ENCODE assay signal across 8 cellular contexts in the genomic region with DNA sequence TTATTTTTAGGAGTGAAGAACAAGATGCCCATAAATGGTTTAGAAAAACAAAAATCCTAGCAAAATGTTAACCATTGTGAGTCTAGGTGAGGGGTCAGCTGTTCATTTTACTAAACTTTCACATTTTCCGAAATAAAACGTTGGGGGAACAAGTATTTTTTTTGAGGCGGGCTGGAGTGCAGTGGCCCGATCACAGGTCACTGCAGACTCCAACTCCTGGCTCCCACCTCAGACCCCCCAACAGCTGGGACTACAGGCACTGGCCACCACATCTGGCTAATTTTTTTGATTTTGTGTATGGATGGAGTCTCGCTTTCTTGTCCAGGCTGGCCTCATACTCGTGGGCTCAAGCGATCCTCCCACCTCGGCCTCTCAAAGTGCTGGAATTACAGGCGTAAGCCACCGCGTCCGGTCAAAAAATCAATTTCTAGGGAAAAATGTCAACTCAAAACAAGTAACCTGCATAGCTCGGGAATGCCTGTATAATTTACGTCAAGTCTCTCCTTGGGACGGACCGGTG. TPM values are rescaled to one million over a fixed set of nuclear protein-coding genes. Genes with fewer than 3 reads are reported as not detected.
A peak's percentile ranks its signal among the peaks of the same experiment; 100 is the strongest.
DNase-seq lines count a peak whose midpoint lies in the region; ATAC-seq, FAIRE-seq and TF ChIP-seq lines count a peak whose summit lies in the region.

No MANE protein-coding gene starts in this region.

- H3K4ac ChIP-seq in trophoblast cell (ENCODE audit: low read depth, low read length): no peak overlapping the region

- H3K27ac ChIP-seq in endothelial cell of umbilical vein (ENCODE audit: insufficient read depth, low read depth, low read length) (peak overlapping the region; percentile 99), trophoblast cell (ENCODE audit: low read depth, low read length) (peak overlapping the region; percentile 62)

- H3K14ac ChIP-seq in trophoblast cell (ENCODE audit: low read length): peak overlapping the region; percentile 62

- no peak for TF ChIP-seq POLR2A in endothelial cell of umbilical vein (IDR thresholded peaks at IDR 0.05; ENCODE audit: low read depth, low read length)

- H3K4me1 ChIP-seq in NT2/D1 (ENCODE audit: insufficient read depth, insufficient read length): no peaks in the 10 kb centered on the region
- H3K4me1 ChIP-seq in endothelial cell of umbilical vein (ENCODE audit: control insufficient read depth, extremely low read depth, insufficient read depth, low read length): peaks cover 15% of the 10 kb centered on the region
- H3K4me1 ChIP-seq in trophoblast cell (ENCODE audit: control insufficient read depth in 1 of 2, insufficient read depth in 2 of 2, low read length in 2 of 2): peaks cover 0 to 3% of the 10 kb centered on the region in 2 experiments

- peak; percentile 7 for ATAC-seq in GM21360 (IDR thresholded peaks at IDR 0.05; ENCODE audit: unreplicated experiment)
- no peak for ATAC-seq in HG02970 (IDR thresholded peaks at IDR 0.05; ENCODE audit: low FRiP score, unreplicated experiment)

- H3K9me3 ChIP-seq in NT2/D1 (ENCODE audit: insufficient read depth, low read length) (no peaks in the 10 kb centered on the region), endothelial cell of umbilical vein (replicated peaks; ENCODE audit: control insufficient read depth, insufficient read depth, low read length) (no peaks in the 10 kb centered on the region), trophoblast cell (ENCODE audit: insufficient read depth, low read depth, low read length) (no peaks in the 10 kb centered on the region)

- WGBS in trophoblast cell (ENCODE audit: extremely low coverage, insufficient coverage, insufficient read length): no CpG with 5 or more reads among the region's 16 CpGs

- no peak for DNase-seq in NT2/D1 (ENCODE audit: low read depth, low spot score)
- no peak for DNase-seq in endothelial cell of umbilical vein (ENCODE audit: low read depth, low spot score)
- DNase-seq in trophoblast cell: no peak
- DNase-seq in SK-N-DZ (ENCODE audit: low spot score): no peak
- DNase-seq in NCI-H1417 treated with DMSO at 0.1 percent for 48 hours (lab: John Stamatoyannopoulos, UW): no peak
- DNase-seq in NCI-H2029 treated with DMSO at 0.1 percent for 48 hours (lab: John Stamatoyannopoulos, UW): no peak

- H3K36me3 ChIP-seq in NT2/D1 (ENCODE audit: insufficient read depth, insufficient read length, low read length) (peaks cover 19% of the 10 kb centered on the region), endothelial cell of umbilical vein (ENCODE audit: control insufficient read depth in 2 of 2, extremely low read depth in 1 of 2, insufficient read depth in 2 of 2, low read length in 2 of 2) (no peaks in the 10 kb centered on the region), trophoblast cell (ENCODE audit: control insufficient read depth in 1 of 2, insufficient read depth in 2 of 2, low read length in 2 of 2) (peaks cover 7 to 9% of the 10 kb centered on the region in 2 experiments)

- H3K9me1 ChIP-seq in endothelial cell of umbilical vein (replicated peaks; ENCODE audit: control insufficient read depth, extremely low read depth, insufficient read depth, low read length): no peaks in the 10 kb centered on the region

- intact Hi-C loops in endothelial cell of umbilical vein (cut with micrococcal nuclease): loop anchor here (5.0 kb wide), 2 partner anchors 63 to 183 kb away; a partner anchor contains a TSS

- POLR2A ChIA-PET in endothelial cell of umbilical vein (lab: Charles Lee): interaction anchor here (0.7 to 1.3 kb wide), 3 partner anchors 13 to 183 kb away, joined by 3 to 8 read pairs (median 5); a partner anchor contains a TSS

- dilution Hi-C loops in endothelial cell of umbilical vein (cut with MboI; ENCODE audit: extremely low pct_ligation_motif_present, low sequenced_read_pairs): no loop called here

- H3K9ac ChIP-seq in NT2/D1 (ENCODE audit: insufficient read length, low read depth) (peak overlapping the region; percentile 89), endothelial cell of umbilical vein (replicated peaks; ENCODE audit: extremely low read depth, insufficient read depth, low read length) (peak overlapping the region; percentile 98), trophoblast cell (ENCODE audit: low read length) (peak overlapping the region; percentile 84)

- no peak for TF ChIP-seq CTCF in endothelial cell of umbilical vein (IDR thresholded peaks at IDR 0.05; ENCODE audit: extremely low read depth in 1 of 2, insufficient read depth in 1 of 2, low read depth in 1 of 2, low read length in 2 of 2)

- peak overlapping the region; percentile 14 for H2BK5ac ChIP-seq in trophoblast cell (ENCODE audit: low read depth, low read length, poor library complexity)

- H2BK12ac ChIP-seq in trophoblast cell (ENCODE audit: low read length): no peak overlapping the region

- no peak overlapping the region for H3K23ac ChIP-seq in trophoblast cell (ENCODE audit: low read length)

- no peak for FAIRE-seq in endothelial cell of umbilical vein (lab: Jason Lieb, UNC)

- H4K12ac ChIP-seq in trophoblast cell (ENCODE audit: low read depth, low read length): peak overlapping the region; percentile 57

- BruUV-seq in endothelial cell of umbilical vein (replicated peaks; lab: Mats Ljungman, UMichigan): TSS peak; percentile 94

- H4K91ac ChIP-seq in trophoblast cell (ENCODE audit: low read depth, low read length): peak overlapping the region; percentile 91

- no peaks in the 10 kb centered on the region for H4K20me1 ChIP-seq in endothelial cell of umbilical vein (replicated peaks; ENCODE audit: control insufficient read depth, extremely low read depth, insufficient read depth, low read length)

- peak overlapping the region; percentile 62 for H2BK120ac ChIP-seq in trophoblast cell (ENCODE audit: insufficient read depth, low read length, poor library complexity)

- H3K4me2 ChIP-seq in endothelial cell of umbilical vein (ENCODE audit: insufficient read depth, low read length) (peak overlapping the region; percentile 72), trophoblast cell (ENCODE audit: low read length) (peak overlapping the region; percentile 76)

- no peaks in the 10 kb centered on the region for H3K27me3 ChIP-seq in NT2/D1 (ENCODE audit: insufficient read depth, insufficient read length)
- H3K27me3 ChIP-seq in endothelial cell of umbilical vein (ENCODE audit: control insufficient read depth in 2 of 2, insufficient read depth in 2 of 2, low read length in 2 of 2): no peaks in the 10 kb centered on the region
- no peaks in the 10 kb centered on the region for H3K27me3 ChIP-seq in trophoblast cell (ENCODE audit: insufficient read depth, low read length)

- peaks cover 10% of the 10 kb centered on the region for H3K79me1 ChIP-seq in trophoblast cell (ENCODE audit: low read length)

- H3K79me2 ChIP-seq in endothelial cell of umbilical vein (ENCODE audit: control insufficient read depth, insufficient read depth, low read length) (peaks cover 26% of the 10 kb centered on the region), trophoblast cell (ENCODE audit: control insufficient read depth, insufficient read depth, low read length, poor library complexity) (peaks cover 9% of the 10 kb centered on the region)

- peak overlapping the region; percentile 24 for H2AK5ac ChIP-seq in trophoblast cell (ENCODE audit: low read length)

- CTCF ChIA-PET in endothelial cell of umbilical vein (lab: Charles Lee): interaction anchor here (1.1 kb wide), 1 partner anchor 10 kb away, joined by 3 read pairs; no protein-coding TSS in a partner anchor

- H3K18ac ChIP-seq in trophoblast cell (ENCODE audit: low read length): peak overlapping the region; percentile 47

- no peak overlapping the region for H2AFZ ChIP-seq in endothelial cell of umbilical vein (ENCODE audit: low read depth, low read length)
- no peak overlapping the region for H2AFZ ChIP-seq in trophoblast cell (ENCODE audit: insufficient read depth, low read length, poor library complexity)

- H3K4me3 ChIP-seq in NT2/D1 (ENCODE audit: insufficient read length, low read depth) (peak overlapping the region; percentile 66), endothelial cell of umbilical vein (replicated peaks in 1 of 3; ENCODE audit: insufficient read depth in 1 of 3, low read depth in 1 of 3, low read length in 3 of 3) (peak overlapping the region; percentile 34 to 64 (median 54)), trophoblast cell (ENCODE audit: low read depth, low read length) (peak overlapping the region; percentile 70)

- peak overlapping the region; percentile 90 for H4K8ac ChIP-seq in trophoblast cell (ENCODE audit: low read depth, low read length)

TF ChIP-seq in endothelial cell of umbilical vein, 7 proteins besides CTCF, POLR2A, EP300 and RAD21:
- TF ChIP-seq GATA2 (IDR thresholded peaks at IDR 0.05; ENCODE audit: insufficient read depth, insufficient read length, low read depth, low read length) (no peak), MYC (IDR thresholded peaks at IDR 0.05; ENCODE audit: low read depth, low read length) (no peak), POLR2AphosphoS5 (IDR thresholded peaks at IDR 0.05; ENCODE audit: insufficient read depth, low read depth, low read length) (no peak), EZH2 (IDR thresholded peaks at IDR 0.05; ENCODE audit: borderline replicate concordance, low read depth, low read length, severe bottlenecking) (no peak), FOS (IDR thresholded peaks at IDR 0.05; ENCODE audit: borderline replicate concordance, insufficient read depth, low read length) (no peak), JUN (IDR thresholded peaks at IDR 0.05; ENCODE audit: borderline replicate concordance, insufficient read depth, insufficient read length, low read depth) (no peak)
- TF ChIP-seq, protein P1, sequence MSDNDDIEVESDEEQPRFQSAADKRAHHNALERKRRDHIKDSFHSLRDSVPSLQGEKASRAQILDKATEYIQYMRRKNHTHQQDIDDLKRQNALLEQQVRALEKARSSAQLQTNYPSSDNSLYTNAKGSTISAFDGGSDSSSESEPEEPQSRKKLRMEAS (IDR thresholded peaks at IDR 0.05; ENCODE audit: insufficient read depth, insufficient read length): no peak

RNA-seq across cellular contexts. Expression of a gene that starts 0.7 kb away (rescaled TPM):
- total RNA-seq in endothelial cell of umbilical vein: 39.0 and 41.0 TPM in 2 replicates
- 7.0 and 8.2 TPM in 2 replicates for polyA plus RNA-seq in endothelial cell of umbilical vein
- polyA plus RNA-seq in endothelial cell of umbilical vein (2011; cell fraction: cytosol; rRNA removed): 12.5 and 13.1 TPM in 2 replicates
- 34.2 and 54.1 TPM in 2 replicates for polyA plus RNA-seq in endothelial cell of umbilical vein (2011; cell fraction: nucleus; rRNA removed)
- 19.3 and 20.3 TPM in 2 replicates for polyA plus RNA-seq in endothelial cell of umbilical vein (2012)
- polyA minus RNA-seq in endothelial cell of umbilical vein: 52.9 and 54.4 TPM in 2 replicates
- 25.4 TPM for polyA minus RNA-seq in endothelial cell of umbilical vein (2011; cell fraction: cytosol; rRNA and poly(A)+ RNA removed)
- polyA minus RNA-seq in endothelial cell of umbilical vein (2011; cell fraction: nucleus; rRNA and poly(A)+ RNA removed): 61.3 and 76.9 TPM in 2 replicates
- 11.5 TPM in 2 replicates for polyA plus RNA-seq in trophoblast cell (2013)
- 13.1 and 22.3 TPM in 2 replicates for polyA plus RNA-seq in SK-N-DZ (2014; cell fraction: cytosol; rRNA removed)
- 11.4 and 17.8 TPM in 2 replicates for polyA plus RNA-seq in SK-N-DZ (2014; cell fraction: nucleus; rRNA removed)
